18 cellular contexts compared by ENCODE assay signal in the genomic region with DNA sequence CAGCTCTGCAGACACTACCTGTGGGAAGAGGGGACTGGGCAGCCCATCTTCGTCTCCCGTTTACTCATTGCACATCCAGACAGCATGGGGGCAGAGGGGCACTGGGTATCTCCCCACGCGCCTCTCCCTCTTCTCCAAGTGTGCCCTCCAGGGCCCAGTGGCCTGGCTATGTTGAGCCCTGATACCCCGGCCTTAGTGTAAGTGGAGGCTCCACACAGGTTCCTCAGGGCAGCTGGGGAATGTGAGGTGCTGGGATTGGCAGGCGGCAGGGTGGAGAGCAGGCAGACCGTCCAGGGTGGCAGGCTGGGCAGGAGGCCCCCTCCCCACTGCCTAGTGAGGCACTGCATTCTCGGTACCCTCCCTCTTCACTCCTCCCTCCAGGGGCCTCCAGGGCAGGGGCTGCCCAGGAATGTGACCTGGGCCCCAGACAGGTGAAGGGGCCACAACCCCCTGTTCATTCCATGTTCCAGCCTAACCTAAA. TPM values are rescaled to one million over a fixed set of nuclear protein-coding genes. Genes with fewer than 3 reads are reported as not detected.
DNase-seq lines count a peak whose midpoint lies in the region; ATAC-seq and TF ChIP-seq lines count a peak whose summit lies in the region.
"Had no signal": no experiment of that assay in that cellular context is flagged by ENCODE, and none has a peak within 500 bp of the region (broad histone marks: within the 10 kb centered on the region; RNA-seq: fewer than 3 reads in every experiment).

No MANE protein-coding gene starts in this region.

- H3K27me3 ChIP-seq in adipocyte (replicated peaks; ENCODE audit: control insufficient read depth, insufficient read depth, low read length): no peaks in the 10 kb centered on the region
- H3K27me3 ChIP-seq in esophagus squamous epithelium: no peaks in the 10 kb centered on the region
- H3K27me3 ChIP-seq in neural progenitor cell: no peaks in the 10 kb centered on the region
- H3K27me3 ChIP-seq in tibial artery: no peaks in the 10 kb centered on the region
- H3K27me3 ChIP-seq: pancreas had no signal

- H3K4me1 ChIP-seq in adipocyte (ENCODE audit: control insufficient read depth, insufficient read depth, low read length) (peaks cover 76% of the 10 kb centered on the region), esophagus squamous epithelium (peaks cover 33 to 82% (median 59%) of the 10 kb centered on the region in 3 donors), neural progenitor cell (peaks cover 21% of the 10 kb centered on the region), tibial artery (peaks cover 18 to 96% (median 80%) of the 10 kb centered on the region in 4 donors)

- H3K27me3 Mint-ChIP-seq in neural progenitor cell (ENCODE audit: insufficient read depth, low read depth) (peaks cover 8% of the 10 kb centered on the region), immature natural killer cell (ENCODE audit: low read depth in 3 of 3) (peaks cover 2 to 11% (median 5%) of the 10 kb centered on the region in 3 donors)
- H3K27me3 Mint-ChIP-seq in effector memory CD8-positive, alpha-beta T cell: peaks cover 0 to 20% of the 10 kb centered on the region in 2 donors
- H3K27me3 Mint-ChIP-seq: CD4-positive, alpha-beta memory T cell had no signal

- peaks cover 17% of the 10 kb centered on the region for H3F3A ChIP-seq in neural progenitor cell (ENCODE audit: low read depth)

- peaks cover 66% of the 10 kb centered on the region for H3K4me1 Mint-ChIP-seq in neural progenitor cell
- H3K4me1 Mint-ChIP-seq in immature natural killer cell: peaks cover 9 to 14% of the 10 kb centered on the region in 2 donors
- H3K4me1 Mint-ChIP-seq in effector memory CD8-positive, alpha-beta T cell (ENCODE audit: low read depth in 2 of 2): peaks cover 10 to 12% of the 10 kb centered on the region in 2 donors

- intact Hi-C loops in esophagus squamous epithelium (cut with DNase I) (no loop called here), tibial artery (cut with DNase I; ENCODE audit: low total_unique reads) (loop anchor here (5.0 kb wide), 1 partner anchor 101 kb away; a partner anchor contains a TSS)

- no peaks in the 10 kb centered on the region for H3K79me2 ChIP-seq in neural progenitor cell (ENCODE audit: low read depth)

- H3K9me3 Mint-ChIP-seq in neural progenitor cell (no peaks in the 10 kb centered on the region), immature natural killer cell (no peaks in the 10 kb centered on the region)
- no peaks in the 10 kb centered on the region for H3K9me3 Mint-ChIP-seq in effector memory CD8-positive, alpha-beta T cell
- H3K9me3 Mint-ChIP-seq: CD4-positive, alpha-beta memory T cell; IgD-negative memory B cell had no signal

- ATAC-seq in HG03196 (IDR thresholded peaks at IDR 0.05; ENCODE audit: unreplicated experiment): no peak
- no peak for ATAC-seq in effector memory CD8-positive, alpha-beta T cell (replicated peaks)
- ATAC-seq: pancreas; stimulated activated naive CD8-positive, alpha-beta T cell treated with anti-CD3 and anti-CD28 coated beads, Interleukin-15, Interleukin-2, amounts not matched to agents 100 U/mL and 50 U/mL, for 24 hours had no signal

- 85 to 100% methylated on average over 4 of the region's 8 CpGs for WGBS in esophagus squamous epithelium, 2 donors

- H3K36me3 Mint-ChIP-seq in neural progenitor cell: peaks cover 14% of the 10 kb centered on the region
- H3K36me3 Mint-ChIP-seq in immature natural killer cell: peaks cover 0 to 5% (median 0%) of the 10 kb centered on the region in 3 donors
- no peaks in the 10 kb centered on the region for H3K36me3 Mint-ChIP-seq in effector memory CD8-positive, alpha-beta T cell (ENCODE audit: insufficient read depth)

- no peaks in the 10 kb centered on the region for H4K20me1 ChIP-seq in neural progenitor cell (ENCODE audit: low read depth)

- peak overlapping the region; percentile 90 for H3K9ac ChIP-seq in adipocyte (ENCODE audit: low read length)
- H3K9ac ChIP-seq in neural progenitor cell: no peak overlapping the region

- H3K9me3 ChIP-seq in adipocyte (ENCODE audit: control insufficient read depth, low read length) (no peaks in the 10 kb centered on the region), esophagus squamous epithelium (no peaks in the 10 kb centered on the region), neural progenitor cell (ENCODE audit: low read depth) (no peaks in the 10 kb centered on the region), tibial artery (no peaks in the 10 kb centered on the region)
- H3K9me3 ChIP-seq: pancreas had no signal

- H3K4me3 Mint-ChIP-seq in neural progenitor cell (peak overlapping the region; percentile 48), immature natural killer cell (no peak overlapping the region)
- H3K4me3 Mint-ChIP-seq in effector memory CD8-positive, alpha-beta T cell: no peak overlapping the region
- H3K4me3 Mint-ChIP-seq: CD4-positive, alpha-beta memory T cell; IgD-negative memory B cell had no signal

- peak overlapping the region; percentile 100 for H3K27ac Mint-ChIP-seq in neural progenitor cell
- no peak overlapping the region for H3K27ac Mint-ChIP-seq in immature natural killer cell
- H3K27ac Mint-ChIP-seq in effector memory CD8-positive, alpha-beta T cell: no peak overlapping the region
- H3K27ac Mint-ChIP-seq: IgD-negative memory B cell had no signal

- peak overlapping the region; percentile 79 to 97 (median 91) for H3K27ac ChIP-seq in esophagus squamous epithelium
- no peak overlapping the region for H3K27ac ChIP-seq in neural progenitor cell
- peak overlapping the region; percentile 92 for H3K27ac ChIP-seq in tibial artery

- no peak for DNase-seq in adipocyte (ENCODE audit: low read depth)
- DNase-seq in esophagus squamous epithelium (lab: John Stamatoyannopoulos, UW): no peak
- no peak for DNase-seq in neural progenitor cell (ENCODE audit: low spot score)
- no peak for DNase-seq in tibial artery
- DNase-seq in NCI-H748 (lab: John Stamatoyannopoulos, UW; ENCODE audit: unreplicated experiment): no peak
- DNase-seq in immature natural killer cell: no peak
- DNase-seq in effector memory CD8-positive, alpha-beta T cell: no peak
- DNase-seq: activated naive CD4-positive, alpha-beta T cell treated with anti-CD3 and anti-CD28 coated beads, Interleukin-2, amount 50 U/mL, for 16 hours; CD4-positive, alpha-beta memory T cell; cortex of kidney; foreskin melanocyte; NCI-H1417; NCI-H524 treated with DMSO at 0.1 percent for 48 hours; pancreas; stimulated activated CD4-positive, alpha-beta T cell treated with anti-CD3 and anti-CD28 coated beads, Interleukin-4, amount 100 ng/mL, for 24 hours; stimulated activated naive CD8-positive, alpha-beta T cell treated with anti-CD3 and anti-CD28 coated beads, Interleukin-15, Interleukin-2, amounts not matched to agents 100 U/mL and 50 U/mL, for 24 hours had no signal

- H3K4me2 ChIP-seq in neural progenitor cell: no peak overlapping the region

- TF ChIP-seq POLR2A in esophagus squamous epithelium (IDR thresholded peaks at IDR 0.05): no peak

- no peak overlapping the region for H2AFZ ChIP-seq in neural progenitor cell (replicated peaks)

- TF ChIP-seq CTCF in esophagus squamous epithelium (IDR thresholded peaks at IDR 0.05): no peak
- no peak for TF ChIP-seq CTCF in neural progenitor cell (IDR thresholded peaks at IDR 0.05)
- TF ChIP-seq CTCF in tibial artery (IDR thresholded peaks at IDR 0.05): no peak

- H3K36me3 ChIP-seq in adipocyte (ENCODE audit: control insufficient read depth, insufficient read depth, low read length, severe bottlenecking) (no peaks in the 10 kb centered on the region), esophagus squamous epithelium (peaks cover 0 to 25% (median 8%) of the 10 kb centered on the region in 3 donors), neural progenitor cell (no peaks in the 10 kb centered on the region), tibial artery (peaks cover 0 to 9% (median 0%) of the 10 kb centered on the region in 3 donors)
- H3K36me3 ChIP-seq: pancreas had no signal

- no peak overlapping the region for H3K4me3 ChIP-seq in adipocyte (ENCODE audit: low read length)
- H3K4me3 ChIP-seq in esophagus squamous epithelium: no peak overlapping the region
- H3K4me3 ChIP-seq in neural progenitor cell: no peak overlapping the region
- no peak overlapping the region for H3K4me3 ChIP-seq in tibial artery
- H3K4me3 ChIP-seq: pancreas had no signal

RNA-seq across cellular contexts. Expression of a gene that starts 13.2 kb away (rescaled TPM):
- 10 to 100 TPM; 19.2 to 39.0 (median 26.5) TPM for total RNA-seq in esophagus squamous epithelium
- 6.2 and 24.7 TPM in 2 replicates for total RNA-seq in neural progenitor cell (ENCODE audit: low replicate concordance)
- 10 to 100 TPM; 28.1 to 43.5 (median 33.6) TPM for polyA plus RNA-seq in immature natural killer cell

RNA-seq across cellular contexts. Expression of a gene that starts 29.9 kb away (rescaled TPM):
- 10 to 100 TPM in 1 of 4 donors, 1 to 10 TPM in 3; 3.0 to 11.8 (median 6.6) TPM for total RNA-seq in esophagus squamous epithelium
- total RNA-seq in neural progenitor cell (ENCODE audit: low replicate concordance): 2.2 and 2.6 TPM in 2 replicates
- polyA plus RNA-seq in immature natural killer cell: 1 to 10 TPM in 1 of 3 donors, under 1 TPM in 1, not detected in 1; 0.99 to 1.9 TPM

RNA-seq across cellular contexts. Expression of a gene that starts 39.1 kb away (rescaled TPM):
- 10 to 100 TPM; 34.1 to 52.2 (median 46.5) TPM for total RNA-seq in esophagus squamous epithelium
- 6.1 and 21.6 TPM in 2 replicates for total RNA-seq in neural progenitor cell (ENCODE audit: low replicate concordance)
- 100 to 1,000 TPM in 1 of 3 donors, 10 to 100 TPM in 2; 54.1 to 136 (median 72.5) TPM for polyA plus RNA-seq in immature natural killer cell

RNA-seq across cellular contexts. Expression of a gene that starts 44.1 kb away (rescaled TPM):
- 10 to 100 TPM; 34.0 to 47.9 (median 39.9) TPM for total RNA-seq in esophagus squamous epithelium
- total RNA-seq in neural progenitor cell (ENCODE audit: low replicate concordance): 15.8 and 21.3 TPM in 2 replicates
- polyA plus RNA-seq in immature natural killer cell: 10 to 100 TPM; 25.0 to 41.0 (median 30.5) TPM

RNA-seq across cellular contexts. Expression of a gene that starts 54.7 kb away (rescaled TPM):
- total RNA-seq in esophagus squamous epithelium (1 to 10 TPM in 3 of 4 donors, under 1 TPM in 1; 0.61 to 4.8 (median 2.8) TPM), neural progenitor cell (ENCODE audit: low replicate concordance) (22.8 and 23.7 TPM in 2 replicates)
- polyA plus RNA-seq in immature natural killer cell: 1 to 10 TPM in 2 of 3 donors, under 1 TPM in 1; 0.91 to 3.0 (median 1.5) TPM
